8 cellular contexts compared by ENCODE assay signal in genomic region chr11:65477271-65478029, GRCh38. TPM values are rescaled to one million over a fixed set of nuclear protein-coding genes. Genes with fewer than 3 reads are reported as not detected.
DNase-seq lines count a peak whose midpoint lies in the region; ATAC-seq and TF ChIP-seq lines count a peak whose summit lies in the region.

No MANE protein-coding gene starts in this region.

- H3K27me3 Mint-ChIP-seq in activated T-cell treated with anti-CD3 and anti-CD28 coated beads, Interleukin-2, amount 50 U/mL, for 24 hours = no peaks in the 10 kb centered on the region

- peak overlapping the region; percentile 99 for H3K27ac Mint-ChIP-seq in activated T-cell treated with anti-CD3 and anti-CD28 coated beads, Interleukin-2, amount 50 U/mL, for 24 hours

- WGBS in esophagus, 2 donors = 1% methylated on average over 53 of the region's 53 CpGs

- H3K4me1 ChIP-seq in PC-9 (replicated peaks; ENCODE audit: insufficient read depth) (peaks cover 61% of the 10 kb centered on the region), esophagus (ENCODE audit: control insufficient read depth in 2 of 2, insufficient read depth in 2 of 2, low read length in 1 of 2) (peaks cover 0 to 12% of the 10 kb centered on the region in 2 donors), muscle layer of duodenum (ENCODE audit: control insufficient read depth in 1 of 2, insufficient read depth in 2 of 2, low read length in 2 of 2) (peaks cover 6 to 14% of the 10 kb centered on the region in 2 donors)

- no peaks in the 10 kb centered on the region for H4K20me1 ChIP-seq in PC-9 (ENCODE audit: insufficient read depth)

- no peaks in the 10 kb centered on the region for H3K9me3 Mint-ChIP-seq in activated T-cell treated with anti-CD3 and anti-CD28 coated beads, Interleukin-2, amount 50 U/mL, for 24 hours

- H3K36me3 ChIP-seq in PC-9 (ENCODE audit: low read depth) (no peaks in the 10 kb centered on the region), esophagus (ENCODE audit: control insufficient read depth in 2 of 2, insufficient read depth in 2 of 2, low read length in 1 of 2) (no peaks in the 10 kb centered on the region), muscle layer of duodenum (ENCODE audit: control insufficient read depth in 1 of 2, insufficient read depth in 2 of 2, low read length in 2 of 2) (peaks cover 0 to 26% of the 10 kb centered on the region in 2 donors)

- peak overlapping the region; percentile 34; the same call in 1 of the 2 replicates for H2AFZ ChIP-seq in PC-9

- peaks cover 16% of the 10 kb centered on the region for H3K36me3 Mint-ChIP-seq in activated T-cell treated with anti-CD3 and anti-CD28 coated beads, Interleukin-2, amount 50 U/mL, for 24 hours (ENCODE audit: low read depth)

- DNase-seq in DMS114 treated with DMSO at 0.1 percent for 48 hours (lab: John Stamatoyannopoulos, UW; ENCODE audit: unreplicated experiment) (peak; percentile 86), KBM-7 (peak; percentile 95), PC-9 (peak; percentile 87 to 98)
- peak; percentile 96 for DNase-seq in activated T-cell treated with anti-CD3 and anti-CD28 coated beads, Interleukin-2, amount 50 U/mL, for 24 hours
- peak; percentile 82 to 92 for DNase-seq in stimulated activated CD8-positive, alpha-beta memory T cell treated with anti-CD3 and anti-CD28 coated beads, Interleukin-7, amount 100 ng/mL, for 4 hours (ENCODE audit: low read depth in 2 of 2)

- H3K27me3 ChIP-seq in PC-9 (ENCODE audit: insufficient read depth, low read depth) (no peaks in the 10 kb centered on the region), esophagus (ENCODE audit: control insufficient read depth in 1 of 2, insufficient read depth in 2 of 2, low read length in 2 of 2) (no peaks in the 10 kb centered on the region), muscle layer of duodenum (ENCODE audit: low read depth, low read length) (no peaks in the 10 kb centered on the region)

- no TSS peak for BruUV-seq in PC-9 (replicated peaks; lab: Mats Ljungman, UMichigan)

- intact Hi-C loops in PC-9 (cut with micrococcal nuclease; ENCODE audit: unreplicated experiment) = loop anchor here (1.0 kb wide), 1 partner anchor 20 kb away; no protein-coding TSS in a partner anchor

- peak; percentile 69 for ATAC-seq in GM21576 (IDR thresholded peaks at IDR 0.05; ENCODE audit: unreplicated experiment)

- H3K4me2 ChIP-seq in PC-9 = peak overlapping the region; percentile 89

- H3K4me3 ChIP-seq in PC-9 = peak overlapping the region; percentile 74
- peak overlapping the region; percentile 81 to 90 for H3K4me3 ChIP-seq in esophagus (ENCODE audit: low read depth in 1 of 2, low read length in 2 of 2)
- peak overlapping the region; percentile 56 to 87 for H3K4me3 ChIP-seq in muscle layer of duodenum (ENCODE audit: low read depth in 1 of 2, low read length in 2 of 2)

- POLR2A ChIA-PET in PC-9 (lab: Charles Lee; ENCODE audit: unreplicated experiment) = interaction anchor here (0.6 to 3.3 kb wide), 26 partner anchors 9 to 547 kb away, joined by 3 to 61 read pairs (median 6); partner anchors contain the start of genes DPF2, MALAT1, MRPL49 and NEAT1

- H3K4me1 Mint-ChIP-seq in activated T-cell treated with anti-CD3 and anti-CD28 coated beads, Interleukin-2, amount 50 U/mL, for 24 hours (ENCODE audit: low read depth) = peaks cover 40% of the 10 kb centered on the region

- CTCF ChIA-PET in PC-9 (lab: Charles Lee) = interaction anchor here (0.6 to 4.1 kb wide), 5 partner anchors 9 to 31 kb away, joined by 3 to 18 read pairs (median 3); partner anchors contain the start of gene MALAT1

- H3K4me3 Mint-ChIP-seq in activated T-cell treated with anti-CD3 and anti-CD28 coated beads, Interleukin-2, amount 50 U/mL, for 24 hours = peak overlapping the region; percentile 97

- H3K9me2 ChIP-seq in PC-9 (ENCODE audit: insufficient read depth) = no peaks in the 10 kb centered on the region

- in situ Hi-C loops in KBM-7 (cut with MboI; ENCODE audit: low pct_unique_long_range_greater_than_20kb, low sequenced_read_pairs) = no loop called here

- peak overlapping the region; percentile 88 for H3K27ac ChIP-seq in PC-9
- peak overlapping the region; percentile 98 to 100 for H3K27ac ChIP-seq in esophagus (ENCODE audit: low read depth in 2 of 2, low read length in 1 of 2)
- peak overlapping the region; percentile 99 for H3K27ac ChIP-seq in muscle layer of duodenum (ENCODE audit: low read length)

- peaks cover 33% of the 10 kb centered on the region for H3K79me2 ChIP-seq in PC-9 (ENCODE audit: low read depth)

- H3K9me3 ChIP-seq in PC-9 (ENCODE audit: insufficient read depth, low read depth) (no peaks in the 10 kb centered on the region), esophagus (ENCODE audit: control insufficient read depth in 2 of 2, insufficient read depth in 1 of 2, low read depth in 1 of 2, low read length in 1 of 2) (no peaks in the 10 kb centered on the region), muscle layer of duodenum (ENCODE audit: control insufficient read depth in 1 of 2, low read length in 2 of 2) (no peaks in the 10 kb centered on the region)

- TF ChIP-seq CTCF in PC-9 (conservative IDR thresholded peaks at IDR 0.05) = no peak

- peaks cover 68% of the 10 kb centered on the region for H3F3A ChIP-seq in PC-9 (ENCODE audit: insufficient read depth, low read depth)

RNA-seq across cellular contexts. Expression of gene MALAT1, which starts 21.4 kb away (rescaled TPM):
- total RNA-seq in PC-9 (2021) = 6,494 and 7,852 TPM in 2 replicates
- 1,000 to 10,000 TPM in 1 of 2 donors, 10 to 100 TPM in 1; 94.9 to 1,950 TPM for polyA plus RNA-seq in esophagus

RNA-seq across cellular contexts. Expression of gene SCYL1, which starts 47.4 kb away (rescaled TPM):
- 106 and 135 TPM in 2 replicates for total RNA-seq in PC-9 (2021)
- polyA plus RNA-seq in esophagus = 10 to 100 TPM; 41.8 to 52.4 TPM

RNA-seq across cellular contexts. Expression of gene NEAT1, which starts 54.9 kb away (rescaled TPM):
- 825 and 938 TPM in 2 replicates for total RNA-seq in PC-9 (2021)
- 1,000 to 10,000 TPM in 1 of 2 donors, 100 to 1,000 TPM in 1; 536 to 1,203 TPM for polyA plus RNA-seq in esophagus

Comparison
In these comparisons a context has a peak if more than half of its experiments do, and no peak if none do; other contexts are left out.
1. Peak in every context shown above with its lines: DNase-seq, ATAC-seq, H3K4me3 ChIP-seq and H3K27ac ChIP-seq.